1 cellular context compared by ENCODE assay signal in genomic region chr7:134450296-134451000, GRCh38.
TF ChIP-seq lines count a peak whose summit lies in the region.

No MANE protein-coding gene starts in this region.

TF ChIP-seq in HepG2, 621 proteins besides CTCF, POLR2A, EP300 and RAD21 (continued from another document):
- TF ChIP-seq ZNF609 (CRISPR knock-in tag; IDR thresholded peaks at IDR 0.05; ENCODE audit: borderline replicate concordance) = no peak
- TF ChIP-seq AKAP8 (CRISPR knock-in tag; IDR thresholded peaks at IDR 0.05) = no peak
- TF ChIP-seq ZNF512 (CRISPR knock-in tag; IDR thresholded peaks at IDR 0.05) = no peak
- no peak for TF ChIP-seq ZNF3 (CRISPR knock-in tag; IDR thresholded peaks at IDR 0.05)
- no peak for TF ChIP-seq ZNF800 (CRISPR knock-in tag; IDR thresholded peaks at IDR 0.05)
- TF ChIP-seq JUND (CRISPR knock-in tag; IDR thresholded peaks at IDR 0.05) = no peak
- no peak for TF ChIP-seq NCOA5 (CRISPR knock-in tag; IDR thresholded peaks at IDR 0.05)
- no peak for TF ChIP-seq HNF4A (CRISPR knock-in tag; IDR thresholded peaks at IDR 0.05)
